14 cellular contexts compared by ENCODE assay signal in genomic region chr4:123640271-123640670, GRCh38.
DNase-seq lines count a peak whose midpoint lies in the region; ATAC-seq and TF ChIP-seq lines count a peak whose summit lies in the region.
"Had no signal": no experiment of that assay in that cellular context is flagged by ENCODE, and none has a peak within 500 bp of the region (broad histone marks: within the 10 kb centered on the region; RNA-seq: fewer than 3 reads in every experiment).

No MANE protein-coding gene starts in this region.

- H3K27ac Mint-ChIP-seq in activated CD4-positive, alpha-beta T cell treated with anti-CD3 and anti-CD28 coated beads for 36 hours, result peak overlapping the region; percentile 53
- H3K27ac Mint-ChIP-seq in WTC11, result no peak overlapping the region
- H3K27ac Mint-ChIP-seq: activated CD4-positive, alpha-beta memory T cell treated with anti-CD3 and anti-CD28 coated beads, Interleukin-2, amount 10 ng/mL, durations not matched to agents 7 days and 5 days had no signal

- H3K36me3 ChIP-seq in osteoblast (ENCODE audit: insufficient read depth, low read length) (no peaks in the 10 kb centered on the region), adrenal gland (replicated peaks in 1 of 2) (no peaks in the 10 kb centered on the region), colonic mucosa (no peaks in the 10 kb centered on the region)
- H3K36me3 ChIP-seq: esophagus muscularis mucosa had no signal

- CTCF ChIA-PET in activated CD4-positive, alpha-beta T cell treated with anti-CD3 and anti-CD28 coated beads for 36 hours (lab: Charles Lee), result no interaction called here
- CTCF ChIA-PET in WTC11 (lab: Charles Lee), result no interaction called here

- POLR2A ChIA-PET in activated CD4-positive, alpha-beta T cell treated with anti-CD3 and anti-CD28 coated beads for 36 hours (lab: Charles Lee), result no interaction called here
- POLR2A ChIA-PET in WTC11 (lab: Charles Lee), result no interaction called here

- H3K27ac ChIP-seq in osteoblast (ENCODE audit: low read depth, low read length), result no peak overlapping the region
- H3K27ac ChIP-seq in adrenal gland, result no peak overlapping the region
- H3K27ac ChIP-seq in colonic mucosa, result no peak overlapping the region
- H3K27ac ChIP-seq: esophagus muscularis mucosa had no signal

- H3K4me1 ChIP-seq in osteoblast (ENCODE audit: insufficient read depth, low read length), result peaks cover 2% of the 10 kb centered on the region
- H3K4me1 ChIP-seq in adrenal gland (replicated peaks in 1 of 2), result no peaks in the 10 kb centered on the region
- no peaks in the 10 kb centered on the region for H3K4me1 ChIP-seq in colonic mucosa

- peaks cover 5% of the 10 kb centered on the region for H3K4me1 Mint-ChIP-seq in activated CD4-positive, alpha-beta T cell treated with anti-CD3 and anti-CD28 coated beads for 36 hours
- peaks cover 15% of the 10 kb centered on the region for H3K4me1 Mint-ChIP-seq in WTC11

- no peak for DNase-seq in activated CD4-positive, alpha-beta T cell treated with anti-CD3 and anti-CD28 coated beads for 36 hours
- DNase-seq in activated CD4-positive, alpha-beta T cell treated with anti-CD3 and anti-CD28 coated beads, Interleukin-2, amount 50 U/mL, for 1 hour, result no peak
- DNase-seq in RPMI7951 (ENCODE audit: low read depth), result peak; percentile 32
- DNase-seq in choroid plexus epithelial cell (ENCODE audit: low read depth), result peak; percentile 59
- DNase-seq in osteoblast (ENCODE audit: insufficient read length, low spot score, missing footprints), result peak; percentile 53
- no peak for DNase-seq in adrenal gland
- no peak for DNase-seq in colonic mucosa
- DNase-seq in WTC11 (ENCODE audit: low spot score), result no peak
- DNase-seq: activated CD4-positive, alpha-beta memory T cell treated with anti-CD3 and anti-CD28 coated beads, Interleukin-2, amount 10 ng/mL, durations not matched to agents 7 days and 5 days; COR-L47; KG1; NCI-H146; NCI-H510A treated with DMSO at 0.1 percent for 48 hours had no signal

- H3K4me3 Mint-ChIP-seq in activated CD4-positive, alpha-beta T cell treated with anti-CD3 and anti-CD28 coated beads for 36 hours, result no peak overlapping the region
- H3K4me3 Mint-ChIP-seq in WTC11, result no peak overlapping the region
- H3K4me3 Mint-ChIP-seq: activated CD4-positive, alpha-beta memory T cell treated with anti-CD3 and anti-CD28 coated beads, Interleukin-2, amount 10 ng/mL, durations not matched to agents 7 days and 5 days had no signal

- H3K9me3 ChIP-seq in osteoblast (ENCODE audit: low read depth, low read length) (no peaks in the 10 kb centered on the region), adrenal gland (replicated peaks in 1 of 3) (no peaks in the 10 kb centered on the region), colonic mucosa (no peaks in the 10 kb centered on the region)

- intact Hi-C loops in activated CD4-positive, alpha-beta T cell treated with anti-CD3 and anti-CD28 coated beads for 36 hours (cut with DNase I, micrococcal nuclease), result no loop called here
- intact Hi-C loops in adrenal gland (cut with DNase I) (no loop called here), colonic mucosa (cut with DNase I) (loop anchor here (5.0 kb wide), 1 partner anchor 33 kb away; no protein-coding TSS in a partner anchor)

- no peak overlapping the region for H3K4me3 ChIP-seq in choroid plexus epithelial cell (ENCODE audit: low read depth, low read length)
- no peak overlapping the region for H3K4me3 ChIP-seq in osteoblast (ENCODE audit: insufficient read depth, low read length)
- no peak overlapping the region for H3K4me3 ChIP-seq in adrenal gland
- H3K4me3 ChIP-seq in colonic mucosa, result no peak overlapping the region
- H3K4me3 ChIP-seq: esophagus muscularis mucosa had no signal

- H3K79me2 ChIP-seq in osteoblast (ENCODE audit: insufficient read depth, low read length), result no peaks in the 10 kb centered on the region

- H4K20me1 ChIP-seq in osteoblast (ENCODE audit: insufficient read depth, low read length), result no peaks in the 10 kb centered on the region

- H3K9ac ChIP-seq in colonic mucosa (ENCODE audit: low read depth in 2 of 2, low read length in 2 of 2), result no peak overlapping the region

- H2AFZ ChIP-seq in osteoblast (ENCODE audit: low read length), result no peak overlapping the region

- H3K4me2 ChIP-seq in osteoblast (ENCODE audit: insufficient read depth, low read length), result no peak overlapping the region

- H3K27me3 ChIP-seq in osteoblast (ENCODE audit: insufficient read depth, low read length) (no peaks in the 10 kb centered on the region), adrenal gland (no peaks in the 10 kb centered on the region), colonic mucosa (no peaks in the 10 kb centered on the region)
- H3K27me3 ChIP-seq: esophagus muscularis mucosa had no signal

- H3K9me3 Mint-ChIP-seq in activated CD4-positive, alpha-beta T cell treated with anti-CD3 and anti-CD28 coated beads for 36 hours (ENCODE audit: low read depth), result peaks cover 16% of the 10 kb centered on the region
- peaks cover 31% of the 10 kb centered on the region for H3K9me3 Mint-ChIP-seq in WTC11
- H3K9me3 Mint-ChIP-seq: activated CD4-positive, alpha-beta memory T cell treated with anti-CD3 and anti-CD28 coated beads, Interleukin-2, amount 10 ng/mL, durations not matched to agents 7 days and 5 days had no signal

- peaks cover 6% of the 10 kb centered on the region for H3K27me3 Mint-ChIP-seq in activated CD4-positive, alpha-beta T cell treated with anti-CD3 and anti-CD28 coated beads for 36 hours
- H3K27me3 Mint-ChIP-seq in WTC11 (ENCODE audit: low read depth), result no peaks in the 10 kb centered on the region

- TF ChIP-seq POLR2A in adrenal gland (IDR thresholded peaks at IDR 0.05), result no peak

- peak; percentile 87 for ATAC-seq in activated CD4-positive, alpha-beta T cell treated with anti-CD3 and anti-CD28 coated beads for 36 hours
- no peak for ATAC-seq in WTC11

- TF ChIP-seq CTCF in choroid plexus epithelial cell (conservative IDR thresholded peaks at IDR 0.05; ENCODE audit: low read depth, low read length), result no peak
- no peak for TF ChIP-seq CTCF in osteoblast (IDR thresholded peaks at IDR 0.05; ENCODE audit: extremely low read depth, low read depth, low read length)
- TF ChIP-seq CTCF in adrenal gland (IDR thresholded peaks at IDR 0.05), result no peak
- no peak for TF ChIP-seq CTCF in colonic mucosa (IDR thresholded peaks at IDR 0.05)
- TF ChIP-seq CTCF in WTC11 (IDR thresholded peaks at IDR 0.05), result no peak

- no peaks in the 10 kb centered on the region for H3K36me3 Mint-ChIP-seq in activated CD4-positive, alpha-beta T cell treated with anti-CD3 and anti-CD28 coated beads for 36 hours (ENCODE audit: low read depth)
- H3K36me3 Mint-ChIP-seq in WTC11, result no peaks in the 10 kb centered on the region

TF ChIP-seq in WTC11, 78 proteins besides CTCF, POLR2A, EP300 and RAD21 (continues in another document):
- TF ChIP-seq SMAD4 (CRISPR knock-in tag; IDR thresholded peaks at IDR 0.05) (no peak), ATF2 (CRISPR knock-in tag; IDR thresholded peaks at IDR 0.05; ENCODE audit: borderline replicate concordance, low read depth) (no peak), FOXP4 (CRISPR knock-in tag; IDR thresholded peaks at IDR 0.05) (no peak), FOXP1 (CRISPR knock-in tag; IDR thresholded peaks at IDR 0.05; ENCODE audit: borderline replicate concordance) (no peak), ZSCAN18 (CRISPR knock-in tag; IDR thresholded peaks at IDR 0.05) (no peak), GTF2I (CRISPR knock-in tag; conservative IDR thresholded peaks at IDR 0.05) (no peak), ZNF317 (CRISPR knock-in tag; IDR thresholded peaks at IDR 0.05; ENCODE audit: borderline replicate concordance, low read depth) (no peak), IRF1 (CRISPR knock-in tag; IDR thresholded peaks at IDR 0.05) (no peak)

Comparison
In these comparisons a context has a peak if more than half of its experiments do, and no peak if none do; other contexts are left out.
1. DNase-seq: peak in RPMI7951 (single experiment), choroid plexus epithelial cell (single experiment) and osteoblast (single experiment); none in activated CD4-positive, alpha-beta T cell treated with anti-CD3 and anti-CD28 coated beads for 36 hours (single experiment), activated CD4-positive, alpha-beta T cell treated with anti-CD3 and anti-CD28 coated beads, Interleukin-2, amount 50 U/mL, for 1 hour (single experiment), adrenal gland (0 of 7), colonic mucosa (single experiment) and WTC11 (single experiment).